In genomic region chr6:129940454-129941195, GRCh38 we compare ENCODE assay signal across 26 cellular contexts.
DNase-seq lines count a peak whose midpoint lies in the region; ATAC-seq, FAIRE-seq and TF ChIP-seq lines count a peak whose summit lies in the region.
"Had no signal": no experiment of that assay in that cellular context is flagged by ENCODE, and none has a peak within 500 bp of the region (broad histone marks: within the 10 kb centered on the region; RNA-seq: fewer than 3 reads in every experiment).

No MANE protein-coding gene starts in this region.

- H3K9ac ChIP-seq in HepG2 (ENCODE audit: insufficient read depth, low read depth, low read length) (no peak overlapping the region), Loucy (ENCODE audit: low read depth, low read length, poor library complexity, severe bottlenecking) (no peak overlapping the region)
- H3K9ac ChIP-seq: BLaER1 treated with 17β-estradiol and CSF1 and Interleukin-3, amounts not matched to agents 10 nM and 100 nM had no signal

- H3K36me3 ChIP-seq in HepG2 (replicated peaks in 1 of 2; ENCODE audit: control insufficient read depth in 1 of 2, insufficient read depth in 2 of 2, low read length in 2 of 2) (no peaks in the 10 kb centered on the region), right lobe of liver (no peaks in the 10 kb centered on the region), Loucy (ENCODE audit: insufficient read depth, low read length) (no peaks in the 10 kb centered on the region)
- H3K36me3 ChIP-seq: BE2C; BLaER1 treated with 17β-estradiol and CSF1 and Interleukin-3, amounts not matched to agents 10 nM and 100 nM had no signal

- no peak for TF ChIP-seq POLR2A in HepG2 (IDR thresholded peaks at IDR 0.05; ENCODE audit: insufficient read depth in 1 of 2, low read depth in 2 of 2, low read length in 2 of 2)
- no peak for TF ChIP-seq POLR2A in right lobe of liver (IDR thresholded peaks at IDR 0.05)

- CTCF ChIA-PET in HepG2 (lab: Yijun Ruan, JAX; ENCODE audit: low intra/inter-chr PET ratio, low total read pairs): no interaction called here

- H3K9me2 ChIP-seq in Loucy (replicated peaks; ENCODE audit: low read depth, low read length): no peaks in the 10 kb centered on the region

- no peaks in the 10 kb centered on the region for H3K9me3 ChIP-seq in HepG2 (ENCODE audit: low read length)
- H3K9me3 ChIP-seq in right lobe of liver: no peaks in the 10 kb centered on the region
- no peaks in the 10 kb centered on the region for H3K9me3 ChIP-seq in Loucy (ENCODE audit: insufficient read depth, low read depth, low read length)
- H3K9me3 ChIP-seq: A549; BE2C; BLaER1 treated with 17β-estradiol and CSF1 and Interleukin-3, amounts not matched to agents 10 nM and 100 nM had no signal

- no peaks in the 10 kb centered on the region for H3F3A ChIP-seq in Loucy (ENCODE audit: low read depth)

- DNase-seq in HepG2 (ENCODE audit: low spot score) (no peak), right lobe of liver (no peak), RKO (ENCODE audit: low spot score) (no peak)
- DNase-seq: 8988T; ACHN; AML-193; BE2C; CD4-positive, alpha-beta T cell; CD8-positive, alpha-beta memory T cell; DMS 273 treated with DMSO at 0.1 percent for 48 hours; DMS79; EL; GDM1; H9; HFFc6 had no signal

- no peaks in the 10 kb centered on the region for H3K36me3 Mint-ChIP-seq in stimulated activated memory B cell treated with anti-CD40 and anti-IgM and Interleukin-4, amounts not matched to agents 10 μg/mL and 1 μg/mL and 100 μg/mL, for 72 hours
- H3K36me3 Mint-ChIP-seq: CD14-positive monocyte had no signal

- H3K4me3 ChIP-seq in HepG2 (replicated peaks in 1 of 3; ENCODE audit: insufficient read depth in 1 of 3, low read depth in 2 of 3, low read length in 3 of 3): no peak overlapping the region
- no peak overlapping the region for H3K4me3 ChIP-seq in right lobe of liver
- H3K4me3 ChIP-seq in Loucy (ENCODE audit: low read length, poor library complexity, severe bottlenecking): no peak overlapping the region
- H3K4me3 ChIP-seq: A549; BLaER1 treated with 17β-estradiol and CSF1 and Interleukin-3, amounts not matched to agents 10 nM and 100 nM; GM12878; GM23338 had no signal

- no peak for TF ChIP-seq RAD21 in HepG2 (CRISPR knock-in tag; IDR thresholded peaks at IDR 0.05)

- H3K27ac Mint-ChIP-seq in stimulated activated memory B cell treated with anti-CD40 and anti-IgM and Interleukin-4, amounts not matched to agents 10 μg/mL and 1 μg/mL and 100 μg/mL, for 72 hours: no peak overlapping the region
- H3K27ac Mint-ChIP-seq: CD14-positive monocyte; CD4-positive, alpha-beta T cell; GM23338; H9; HFFc6 had no signal

- H2AFZ ChIP-seq in HepG2 (ENCODE audit: low read length) (no peak overlapping the region), Loucy (ENCODE audit: low read length) (0 out of 2 replicates have a peak overlapping the region, but pooled peaks have one; percentile 40)
- H2AFZ ChIP-seq: GM23338 had no signal

- TF ChIP-seq CTCF in HepG2 (CRISPR knock-in tag; IDR thresholded peaks at IDR 0.05): no peak
- no peak for TF ChIP-seq CTCF in right lobe of liver (IDR thresholded peaks at IDR 0.05)
- no peak for TF ChIP-seq CTCF in Loucy (conservative IDR thresholded peaks at IDR 0.05; ENCODE audit: low read length)

- WGBS in HepG2 (ENCODE audit: low lambda C conversion rate): 2% methylated on average over 6 of the region's 6 CpGs
- 62% methylated on average over 6 of the region's 6 CpGs for WGBS in right lobe of liver (ENCODE audit: insufficient coverage, low coverage, low lambda C conversion rate, missing lambda C conversion rate)

- H3K79me2 ChIP-seq in HepG2 (ENCODE audit: insufficient read depth, low read length) (no peaks in the 10 kb centered on the region), Loucy (ENCODE audit: insufficient read depth, low read length) (no peaks in the 10 kb centered on the region)

- intact Hi-C loops in HepG2 (cut with micrococcal nuclease; ENCODE audit: unreplicated experiment) (loop anchor here (5.0 kb wide), 1 partner anchor 77 kb away; the partner anchor contains the start of gene L3MBTL3), right lobe of liver (cut with DNase I) (no loop called here)

- peaks cover 37% of the 10 kb centered on the region for H3K27me3 Mint-ChIP-seq in stimulated activated memory B cell treated with anti-CD40 and anti-IgM and Interleukin-4, amounts not matched to agents 10 μg/mL and 1 μg/mL and 100 μg/mL, for 72 hours

- FAIRE-seq in HepG2 (lab: Jason Lieb, UNC): no peak
- FAIRE-seq: A549, D721Med, GM12878, GM19239 had no signal

- H3K27ac ChIP-seq in HepG2 (ENCODE audit: extremely low read length, insufficient read depth, low read length) (no peak overlapping the region), right lobe of liver (no peak overlapping the region)
- H3K27ac ChIP-seq: A549; BLaER1 treated with 17β-estradiol and CSF1 and Interleukin-3, amounts not matched to agents 10 nM and 100 nM had no signal

- no peak overlapping the region for H3K4me3 Mint-ChIP-seq in stimulated activated memory B cell treated with anti-CD40 and anti-IgM and Interleukin-4, amounts not matched to agents 10 μg/mL and 1 μg/mL and 100 μg/mL, for 72 hours
- H3K4me3 Mint-ChIP-seq: CD14-positive monocyte; CD4-positive, alpha-beta T cell; CD8-positive, alpha-beta memory T cell; GM23338; H9; HFFc6 had no signal

- no peaks in the 10 kb centered on the region for H3K9me3 Mint-ChIP-seq in stimulated activated memory B cell treated with anti-CD40 and anti-IgM and Interleukin-4, amounts not matched to agents 10 μg/mL and 1 μg/mL and 100 μg/mL, for 72 hours
- H3K9me3 Mint-ChIP-seq: CD4-positive, alpha-beta T cell; CD8-positive, alpha-beta memory T cell; GM23338; H9; HFFc6 had no signal

- H3K4me2 ChIP-seq in HepG2 (ENCODE audit: low read depth, low read length): no peak overlapping the region
- H3K4me2 ChIP-seq in Loucy (ENCODE audit: low read depth, low read length, poor library complexity, severe bottlenecking): no peak overlapping the region
- H3K4me2 ChIP-seq: A549; BLaER1 treated with 17β-estradiol and CSF1 and Interleukin-3, amounts not matched to agents 10 nM and 100 nM; GM23338 had no signal

- no peak for TF ChIP-seq EP300 in HepG2 (IDR thresholded peaks at IDR 0.05; ENCODE audit: low read depth in 2 of 2, low read length in 2 of 2)
- TF ChIP-seq EP300 in HepG2 (CRISPR knock-in tag; IDR thresholded peaks at IDR 0.05; ENCODE audit: borderline replicate concordance): no peak

- in situ Hi-C loops in HepG2 (cut with HindIII; ENCODE audit: extremely low pct_ligation_motif_present, low pct_unique_long_range_greater_than_20kb): loop anchor here (25.0 kb wide), 1 partner anchor 453 kb away; no protein-coding TSS in a partner anchor

- no TSS peak for BruUV-seq in HepG2 (replicated peaks; lab: Mats Ljungman, UMichigan)

- H3K4me1 ChIP-seq in HepG2 (ENCODE audit: insufficient read depth, low read length): no peaks in the 10 kb centered on the region
- H3K4me1 ChIP-seq in right lobe of liver: no peaks in the 10 kb centered on the region
- no peaks in the 10 kb centered on the region for H3K4me1 ChIP-seq in Loucy (ENCODE audit: insufficient read depth, low read length, poor library complexity, severe bottlenecking)
- H3K4me1 ChIP-seq: A549, BE2C had no signal

- POLR2A ChIA-PET in HepG2 (lab: Yijun Ruan, JAX): no interaction called here

- ATAC-seq in HepG2: no peak
- no peak for ATAC-seq in right lobe of liver
- ATAC-seq in stimulated activated memory B cell treated with anti-CD40 and anti-IgM and Interleukin-4, amounts not matched to agents 10 μg/mL and 1 μg/mL and 100 μg/mL, for 72 hours: peak; percentile 39
- ATAC-seq in GM21723 (IDR thresholded peaks at IDR 0.05; ENCODE audit: unreplicated experiment): no peak
- ATAC-seq: A549, GM12878, GM23338, HCT116 had no signal

- H3K27me3 ChIP-seq in HepG2 (ENCODE audit: control insufficient read depth in 1 of 2, insufficient read depth in 2 of 2, low read length in 2 of 2): peaks cover 0 to 9% of the 10 kb centered on the region in 2 experiments; a peak in 2 of 5 replicates
- H3K27me3 ChIP-seq in right lobe of liver: no peaks in the 10 kb centered on the region
- H3K27me3 ChIP-seq in Loucy (ENCODE audit: insufficient read depth, low read length, poor library complexity, severe bottlenecking): no peaks in the 10 kb centered on the region
- H3K27me3 ChIP-seq: BLaER1 treated with 17β-estradiol and CSF1 and Interleukin-3, amounts not matched to agents 10 nM and 100 nM had no signal

- H4K20me1 ChIP-seq in HepG2 (ENCODE audit: insufficient read depth, low read length) (no peaks in the 10 kb centered on the region), Loucy (ENCODE audit: insufficient read depth, low read length, poor library complexity, severe bottlenecking) (no peaks in the 10 kb centered on the region)
- H4K20me1 ChIP-seq: BLaER1 treated with 17β-estradiol and CSF1 and Interleukin-3, amounts not matched to agents 10 nM and 100 nM had no signal

- no peaks in the 10 kb centered on the region for H3K4me1 Mint-ChIP-seq in stimulated activated memory B cell treated with anti-CD40 and anti-IgM and Interleukin-4, amounts not matched to agents 10 μg/mL and 1 μg/mL and 100 μg/mL, for 72 hours

TF ChIP-seq in HepG2, 621 proteins besides CTCF, POLR2A, EP300 and RAD21 (continues in another document):
- TF ChIP-seq MEIS2 (CRISPR knock-in tag; IDR thresholded peaks at IDR 0.05) (no peak), EED (CRISPR knock-in tag; IDR thresholded peaks at IDR 0.05) (no peak), TCF7L2 (IDR thresholded peaks at IDR 0.05; ENCODE audit: low read depth, low read length) (no peak), TBL1XR1 (IDR thresholded peaks at IDR 0.05; ENCODE audit: borderline replicate concordance, low read length, partially characterized antibody) (no peak), LCORL (IDR thresholded peaks at IDR 0.05) (no peak), LCORL (CRISPR knock-in tag; IDR thresholded peaks at IDR 0.05) (no peak), YEATS4 (CRISPR knock-in tag; IDR thresholded peaks at IDR 0.05; ENCODE audit: borderline replicate concordance) (no peak), NCOA5 (CRISPR knock-in tag; IDR thresholded peaks at IDR 0.05) (no peak), PHF5A (CRISPR knock-in tag; IDR thresholded peaks at IDR 0.05; ENCODE audit: low read depth, unreplicated experiment) (no peak), RARA (CRISPR knock-in tag; IDR thresholded peaks at IDR 0.05) (0 out of 2 replicates have a peak, but pooled peaks have one; percentile 28), RBAK (CRISPR knock-in tag; IDR thresholded peaks at IDR 0.05) (no peak), ZNF644 (CRISPR knock-in tag; IDR thresholded peaks at IDR 0.05; ENCODE audit: low read depth) (no peak)
- TF ChIP-seq, protein P1, sequence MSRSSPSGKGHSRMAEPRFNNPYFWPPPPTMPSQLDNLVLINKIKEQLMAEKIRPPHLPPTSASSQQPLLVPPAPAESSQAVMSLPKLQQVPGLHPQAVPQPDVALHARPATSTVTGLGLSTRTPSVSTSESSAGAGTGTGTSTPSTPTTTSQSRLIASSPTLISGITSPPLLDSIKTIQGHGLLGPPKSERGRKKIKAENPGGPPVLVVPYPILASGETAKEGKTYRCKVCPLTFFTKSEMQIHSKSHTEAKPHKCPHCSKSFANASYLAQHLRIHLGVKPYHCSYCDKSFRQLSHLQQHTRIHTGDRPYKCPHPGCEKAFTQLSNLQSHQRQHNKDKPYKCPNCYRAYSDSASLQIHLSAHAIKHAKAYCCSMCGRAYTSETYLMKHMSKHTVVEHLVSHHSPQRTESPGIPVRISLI (CRISPR knock-in tag; IDR thresholded peaks at IDR 0.05; ENCODE audit: borderline replicate concordance): no peak
